Comparison of ENCODE assay signal across 32 cellular contexts in the genomic region with DNA sequence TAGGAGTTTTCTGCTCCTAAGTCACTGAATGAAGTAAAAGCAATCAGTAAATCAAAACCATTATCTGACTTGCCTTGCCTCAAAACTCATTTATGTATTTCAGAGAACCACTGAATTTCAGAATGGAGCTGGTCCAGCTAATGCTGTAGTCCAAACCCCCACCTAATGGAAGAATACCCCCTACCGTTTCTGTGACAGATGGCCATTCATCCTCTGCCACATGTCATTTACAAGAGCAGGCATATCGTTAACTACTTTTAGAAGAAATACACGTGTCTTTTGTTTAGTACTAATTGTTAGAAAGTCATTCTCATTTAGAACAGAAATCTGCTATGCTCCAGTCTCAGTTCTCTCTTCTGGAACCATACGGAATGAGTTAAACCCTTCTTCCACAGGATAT. TPM values are rescaled to one million over a fixed set of nuclear protein-coding genes. Genes with fewer than 3 reads are reported as not detected.
DNase-seq lines count a peak whose midpoint lies in the region; TF ChIP-seq lines count a peak whose summit lies in the region.
"Had no signal": no experiment of that assay in that cellular context is flagged by ENCODE, and none has a peak within 500 bp of the region (broad histone marks: within the 10 kb centered on the region; RNA-seq: fewer than 3 reads in every experiment).

No MANE protein-coding gene starts in this region.

- peak overlapping the region; percentile 89 for H3K27ac Mint-ChIP-seq in Calu3 (ENCODE audit: unreplicated experiment)
- H3K27ac Mint-ChIP-seq: activated B cell treated with CpG ODN at 0.5 μM for 24 hours; activated naive CD4-positive, alpha-beta T cell treated with anti-CD3 and anti-CD28 coated beads, Interleukin-2, amount 50 U/mL, for 72 hours; CD4-positive, CD25-positive, alpha-beta regulatory T cell; stimulated activated naive CD8-positive, alpha-beta T cell treated with anti-CD3 and anti-CD28 coated beads, Interleukin-15, amount 100 ng/mL, for 72 hours had no signal

- no peaks in the 10 kb centered on the region for H3K9me3 Mint-ChIP-seq in Calu3 (ENCODE audit: low read depth, unreplicated experiment)
- H3K9me3 Mint-ChIP-seq: activated B cell treated with CpG ODN at 0.5 μM for 24 hours; activated naive CD4-positive, alpha-beta T cell treated with anti-CD3 and anti-CD28 coated beads, Interleukin-2, amount 50 U/mL, for 72 hours; stimulated activated naive CD8-positive, alpha-beta T cell treated with anti-CD3 and anti-CD28 coated beads, Interleukin-15, amount 100 ng/mL, for 72 hours had no signal

- H3K27me3 ChIP-seq in GM23248 (replicated peaks; ENCODE audit: insufficient read depth), result no peaks in the 10 kb centered on the region
- H3K27me3 ChIP-seq: left lung, uterus had no signal

- no peak overlapping the region for H3K4me3 Mint-ChIP-seq in Calu3 (ENCODE audit: low read depth, unreplicated experiment)
- H3K4me3 Mint-ChIP-seq: activated B cell treated with CpG ODN at 0.5 μM for 24 hours; CD4-positive, CD25-positive, alpha-beta regulatory T cell; stimulated activated naive CD8-positive, alpha-beta T cell treated with anti-CD3 and anti-CD28 coated beads, Interleukin-15, amount 100 ng/mL, for 72 hours had no signal

- H3K9me2 ChIP-seq in GM23248 (ENCODE audit: insufficient read depth), result no peaks in the 10 kb centered on the region; the same call in 1 of the 2 replicates

- peaks cover 37% of the 10 kb centered on the region for H3K4me1 ChIP-seq in GM23248 (ENCODE audit: insufficient read depth)
- H3K4me1 ChIP-seq: left lung, uterus had no signal

- H3K36me3 ChIP-seq in GM23248 (ENCODE audit: low read depth), result no peaks in the 10 kb centered on the region
- H3K36me3 ChIP-seq: left lung, uterus had no signal

- no peak for TF ChIP-seq CTCF in Calu3 (IDR thresholded peaks at IDR 0.05; ENCODE audit: unreplicated experiment)

- H2AFZ ChIP-seq in GM23248, result peak overlapping the region; percentile 74

- intact Hi-C loops in Calu3 (cut with micrococcal nuclease; ENCODE audit: unreplicated experiment), result no loop called here

- CTCF ChIA-PET in Calu3 (lab: Charles Lee), result no interaction called here

- no peak overlapping the region for H3K4me2 ChIP-seq in GM23248 (ENCODE audit: unreplicated experiment)

- peaks cover 12% of the 10 kb centered on the region for H3K36me3 Mint-ChIP-seq in Calu3 (ENCODE audit: insufficient read depth, unreplicated experiment)
- H3K36me3 Mint-ChIP-seq: activated naive CD4-positive, alpha-beta T cell treated with anti-CD3 and anti-CD28 coated beads, Interleukin-2, amount 50 U/mL, for 72 hours; CD4-positive, CD25-positive, alpha-beta regulatory T cell had no signal

- WGBS in GM23248 (ENCODE audit: low coverage in 1 of 2, low lambda C conversion rate in 2 of 2, missing lambda C conversion rate in 2 of 2), 2 experiments, result 44 to 47% methylated on average over 4 of the region's 4 CpGs

- in situ Hi-C loops in GM23248 (cut with MboI), result no loop called here

- DNase-seq in Calu3 (no peak), GM23248 (no peak), NCI-H69 (lab: John Stamatoyannopoulos, UW) (peak; percentile 32), cerebellar cortex (ENCODE audit: low spot score) (peak; percentile 92), NAMALWA (ENCODE audit: low spot score) (no peak), NCI-H187 (lab: John Stamatoyannopoulos, UW) (no peak), NCI-H146 (lab: John Stamatoyannopoulos, UW) (no peak)
- DNase-seq in stimulated activated naive CD4-positive, alpha-beta T cell treated with Interleukin-2 at 50 U/mL for 16 hours (lab: John Stamatoyannopoulos, UW), result no peak
- DNase-seq: activated B cell treated with CpG ODN at 0.5 μM for 24 hours; activated CD4-positive, alpha-beta T cell treated with anti-CD3 and anti-CD28 coated beads, Interleukin-2, amount 50 U/mL, for 1 hour; activated effector memory CD4-positive, alpha-beta T cell treated with Interleukin-2 at 50 U/mL for 16 hours; activated T-cell treated with anti-CD3 and anti-CD28 coated beads, Interleukin-2, amount 50 U/mL, for 1 hour; AML-193; CD4-positive, CD25-positive, alpha-beta regulatory T cell; cortex of kidney; effector memory CD4-positive, alpha-beta T cell; Karpas-422; left lung; mesendoderm; MV-4-11; NCI-H187 treated with DMSO at 0.1 percent for 48 hours; NCI-H2227 treated with DMSO at 0.1 percent for 48 hours; NCI-H774; posterior cingulate gyrus; right cardiac atrium; stimulated activated CD8-positive, alpha-beta memory T cell treated with anti-CD3 and anti-CD28 coated beads, Interleukin-4, amount 100 ng/mL, for 48 hours; stimulated activated naive CD8-positive, alpha-beta T cell treated with anti-CD3 and anti-CD28 coated beads, Interleukin-15, amount 100 ng/mL, for 72 hours; uterus had no signal

- no TSS peak for BruUV-seq in Calu3 (replicated peaks; lab: Mats Ljungman, UMichigan)

- H3K4me1 Mint-ChIP-seq in Calu3 (ENCODE audit: low read depth, unreplicated experiment), result peaks cover 40% of the 10 kb centered on the region
- H3K4me1 Mint-ChIP-seq: activated B cell treated with CpG ODN at 0.5 μM for 24 hours had no signal

- H3K27ac ChIP-seq in GM23248, result no peak overlapping the region
- H3K27ac ChIP-seq: left lung, uterus had no signal

- H3K27me3 Mint-ChIP-seq in Calu3 (ENCODE audit: unreplicated experiment), result no peaks in the 10 kb centered on the region
- H3K27me3 Mint-ChIP-seq: activated B cell treated with CpG ODN at 0.5 μM for 24 hours had no signal

- no peak overlapping the region for H3K9ac ChIP-seq in GM23248

- H3F3A ChIP-seq in GM23248 (ENCODE audit: insufficient read depth), result peaks cover 29% of the 10 kb centered on the region

- no peaks in the 10 kb centered on the region for H3K79me2 ChIP-seq in GM23248 (ENCODE audit: insufficient read depth)

- no peak overlapping the region for H3K4me3 ChIP-seq in GM23248
- H3K4me3 ChIP-seq: left lung, uterus had no signal

- H3K9me3 ChIP-seq in GM23248 (ENCODE audit: low read depth), result no peaks in the 10 kb centered on the region
- H3K9me3 ChIP-seq: left lung, uterus had no signal

- no peaks in the 10 kb centered on the region for H4K20me1 ChIP-seq in GM23248 (ENCODE audit: insufficient read depth)

RNA-seq across cellular contexts. Expression of gene GALNT5, which starts 12.8 kb away (rescaled TPM):
- 51.7 and 95.4 TPM in 2 replicates for total RNA-seq in Calu3 (2022)
- total RNA-seq in GM23248 (2014; rRNA removed; shearing (Covaris generic)), result 114 and 117 TPM in 2 replicates
- polyA plus RNA-seq in GM23248 (2016; fragmentation: Nextera tagmentation; extraction: Ambion mirVana), result 76.5 and 83.5 TPM in 2 replicates
- total RNA-seq: A673; activated B cell treated with CpG ODN at 0.5 μM for 24 hours; CD4-positive, CD25-positive, alpha-beta regulatory T cell; OCI-LY7; T-helper 1 cell treated with Interleukin-12 subunit alpha and Interleukin-12 subunit beta and Interleukin-4 antibody, amounts not matched to agents 30 ng/mL and 1 ng/mL, for 36 hours had no signal

Comparison
In these comparisons a context has a peak if more than half of its experiments do, and no peak if none do; other contexts are left out.
1. DNase-seq: peak in NCI-H69 (single experiment) and cerebellar cortex (single experiment); none in Calu3 (single experiment), GM23248 (single experiment), NAMALWA (single experiment), NCI-H187 (0 of 2), stimulated activated naive CD4-positive, alpha-beta T cell treated with Interleukin-2 at 50 U/mL for 16 hours (single experiment) and NCI-H146 (single experiment).